Comparison of ENCODE assay signal across 1 cellular context in the genomic region with DNA sequence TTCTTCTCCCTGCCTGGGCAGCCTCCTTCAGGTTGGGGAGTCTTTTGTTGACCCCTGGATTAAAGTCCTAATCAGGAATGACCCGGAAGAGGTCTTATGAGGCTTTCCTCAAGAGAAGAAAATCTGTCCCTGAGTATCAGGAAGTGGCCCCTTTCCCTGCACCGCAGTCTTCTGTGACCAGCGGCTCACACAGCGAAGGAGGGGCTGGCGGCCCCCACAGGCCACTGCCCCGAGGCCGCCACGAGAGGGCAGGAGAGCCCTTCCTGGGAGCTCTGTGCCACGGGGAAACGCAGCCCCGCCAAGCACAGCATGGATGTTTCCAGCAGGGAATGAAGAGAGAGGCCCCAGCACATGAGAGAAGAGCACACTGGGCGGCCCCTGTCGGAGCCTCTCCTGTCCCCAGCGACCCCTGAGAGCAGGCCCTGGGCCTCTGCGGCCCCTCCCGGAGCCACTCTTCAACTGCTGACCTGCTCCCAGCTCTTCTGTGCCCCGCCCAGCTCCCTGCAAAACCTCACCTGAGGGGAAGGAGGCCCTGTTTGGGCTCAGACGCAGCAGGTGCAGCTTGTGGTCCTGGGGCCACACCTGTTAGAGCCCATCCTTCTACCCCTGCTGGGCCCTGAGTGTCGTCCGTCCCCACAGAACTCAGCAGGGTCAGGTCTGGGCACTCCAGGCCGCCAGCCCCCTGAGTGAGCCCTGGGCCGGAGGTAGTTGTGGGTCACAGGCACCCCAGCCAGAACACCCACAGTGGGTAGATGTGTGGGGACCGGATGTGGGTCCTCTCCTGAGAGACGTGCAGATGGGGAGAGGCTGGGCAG.
TF ChIP-seq lines count a peak whose summit lies in the region.

No MANE protein-coding gene starts in this region.

TF ChIP-seq in HEK293, 187 proteins besides CTCF, POLR2A, EP300 and RAD21 (continued from another document and continues in another):
- TF ChIP-seq ZNF16 (tag by site-specific recombination; IDR thresholded peaks at IDR 0.05; ENCODE audit: low read depth) (no peak), KLF8 (tag by site-specific recombination; IDR thresholded peaks at IDR 0.05) (peak; percentile 79), ZNF174 (tag by site-specific recombination; IDR thresholded peaks at IDR 0.05) (no peak), ZNF404 (tag by site-specific recombination; IDR thresholded peaks at IDR 0.05) (no peak), ZNF670 (tag by site-specific recombination; IDR thresholded peaks at IDR 0.05; ENCODE audit: low read depth) (no peak), ZNF133 (tag by site-specific recombination; IDR thresholded peaks at IDR 0.05) (no peak), GLI2 (tag by site-specific recombination; IDR thresholded peaks at IDR 0.05; ENCODE audit: borderline replicate concordance, low read depth) (no peak), SP2 (tag by site-specific recombination; IDR thresholded peaks at IDR 0.05) (no peak), ZNF19 (tag by site-specific recombination; IDR thresholded peaks at IDR 0.05; ENCODE audit: low read depth) (no peak), ZNF843 (tag by site-specific recombination; IDR thresholded peaks at IDR 0.05) (no peak), ZNF23 (tag by site-specific recombination; IDR thresholded peaks at IDR 0.05; ENCODE audit: borderline replicate concordance) (no peak), ZNF48 (tag by site-specific recombination; IDR thresholded peaks at IDR 0.05) (no peak), ZNF140 (tag by site-specific recombination; IDR thresholded peaks at IDR 0.05) (no peak), ZNF701 (tag by site-specific recombination; IDR thresholded peaks at IDR 0.05) (no peak), ZNF623 (tag by site-specific recombination; IDR thresholded peaks at IDR 0.05) (0 out of 2 replicates have a peak, but pooled peaks have one; percentile 32), REPIN1 (tag by site-specific recombination; IDR thresholded peaks at IDR 0.05; ENCODE audit: low read depth) (no peak), HOXD13 (CRISPR knock-in tag; IDR thresholded peaks at IDR 0.05; ENCODE audit: borderline replicate concordance) (no peak), ZNF202 (tag by site-specific recombination; IDR thresholded peaks at IDR 0.05; ENCODE audit: borderline replicate concordance) (no peak), ZNF341 (tag by site-specific recombination; IDR thresholded peaks at IDR 0.05; ENCODE audit: low read depth) (peak; percentile 7; the same call in 1 of the 2 replicates), ZBTB8A (tag by site-specific recombination; IDR thresholded peaks at IDR 0.05) (no peak; the same call in 1 of the 2 replicates), ZNF837 (tag by site-specific recombination; IDR thresholded peaks at IDR 0.05) (no peak), ZNF664 (tag by site-specific recombination; IDR thresholded peaks at IDR 0.05) (no peak), ZNF548 (tag by site-specific recombination; IDR thresholded peaks at IDR 0.05) (no peak), ZEB2 (tag by site-specific recombination; IDR thresholded peaks at IDR 0.05) (0 out of 2 replicates have a peak, but pooled peaks have one; percentile 17), ZNF169 (tag by site-specific recombination; IDR thresholded peaks at IDR 0.05) (no peak), ZNF366 (tag by site-specific recombination; conservative IDR thresholded peaks at IDR 0.05) (no peak), ZNF768 (tag by site-specific recombination; IDR thresholded peaks at IDR 0.05) (no peak), ZNF621 (tag by site-specific recombination; IDR thresholded peaks at IDR 0.05) (no peak), ZSCAN23 (tag by site-specific recombination; IDR thresholded peaks at IDR 0.05) (0 out of 2 replicates have a peak, but pooled peaks have one; percentile 50), KLF7 (tag by site-specific recombination; IDR thresholded peaks at IDR 0.05; ENCODE audit: borderline replicate concordance) (no peak), ZNF473 (tag by site-specific recombination; IDR thresholded peaks at IDR 0.05) (no peak), ZFHX2 (tag by site-specific recombination; conservative IDR thresholded peaks at IDR 0.05) (no peak), ZNF302 (tag by site-specific recombination; IDR thresholded peaks at IDR 0.05; ENCODE audit: low read depth) (no peak), ZNF2 (tag by site-specific recombination; IDR thresholded peaks at IDR 0.05) (peak; percentile 77), ZNF112 (tag by site-specific recombination; IDR thresholded peaks at IDR 0.05) (no peak), SETDB1 (IDR thresholded peaks at IDR 0.05; ENCODE audit: insufficient read length, low read length) (no peak)
- TF ChIP-seq, protein P1, sequence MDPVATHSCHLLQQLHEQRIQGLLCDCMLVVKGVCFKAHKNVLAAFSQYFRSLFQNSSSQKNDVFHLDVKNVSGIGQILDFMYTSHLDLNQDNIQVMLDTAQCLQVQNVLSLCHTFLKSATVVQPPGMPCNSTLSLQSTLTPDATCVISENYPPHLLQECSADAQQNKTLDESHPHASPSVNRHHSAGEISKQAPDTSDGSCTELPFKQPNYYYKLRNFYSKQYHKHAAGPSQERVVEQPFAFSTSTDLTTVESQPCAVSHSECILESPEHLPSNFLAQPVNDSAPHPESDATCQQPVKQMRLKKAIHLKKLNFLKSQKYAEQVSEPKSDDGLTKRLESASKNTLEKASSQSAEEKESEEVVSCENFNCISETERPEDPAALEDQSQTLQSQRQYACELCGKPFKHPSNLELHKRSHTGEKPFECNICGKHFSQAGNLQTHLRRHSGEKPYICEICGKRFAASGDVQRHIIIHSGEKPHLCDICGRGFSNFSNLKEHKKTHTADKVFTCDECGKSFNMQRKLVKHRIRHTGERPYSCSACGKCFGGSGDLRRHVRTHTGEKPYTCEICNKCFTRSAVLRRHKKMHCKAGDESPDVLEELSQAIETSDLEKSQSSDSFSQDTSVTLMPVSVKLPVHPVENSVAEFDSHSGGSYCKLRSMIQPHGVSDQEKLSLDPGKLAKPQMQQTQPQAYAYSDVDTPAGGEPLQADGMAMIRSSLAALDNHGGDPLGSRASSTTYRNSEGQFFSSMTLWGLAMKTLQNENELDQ (tag by site-specific recombination; IDR thresholded peaks at IDR 0.05; ENCODE audit: low read depth), result no peak
- TF ChIP-seq, protein P2, sequence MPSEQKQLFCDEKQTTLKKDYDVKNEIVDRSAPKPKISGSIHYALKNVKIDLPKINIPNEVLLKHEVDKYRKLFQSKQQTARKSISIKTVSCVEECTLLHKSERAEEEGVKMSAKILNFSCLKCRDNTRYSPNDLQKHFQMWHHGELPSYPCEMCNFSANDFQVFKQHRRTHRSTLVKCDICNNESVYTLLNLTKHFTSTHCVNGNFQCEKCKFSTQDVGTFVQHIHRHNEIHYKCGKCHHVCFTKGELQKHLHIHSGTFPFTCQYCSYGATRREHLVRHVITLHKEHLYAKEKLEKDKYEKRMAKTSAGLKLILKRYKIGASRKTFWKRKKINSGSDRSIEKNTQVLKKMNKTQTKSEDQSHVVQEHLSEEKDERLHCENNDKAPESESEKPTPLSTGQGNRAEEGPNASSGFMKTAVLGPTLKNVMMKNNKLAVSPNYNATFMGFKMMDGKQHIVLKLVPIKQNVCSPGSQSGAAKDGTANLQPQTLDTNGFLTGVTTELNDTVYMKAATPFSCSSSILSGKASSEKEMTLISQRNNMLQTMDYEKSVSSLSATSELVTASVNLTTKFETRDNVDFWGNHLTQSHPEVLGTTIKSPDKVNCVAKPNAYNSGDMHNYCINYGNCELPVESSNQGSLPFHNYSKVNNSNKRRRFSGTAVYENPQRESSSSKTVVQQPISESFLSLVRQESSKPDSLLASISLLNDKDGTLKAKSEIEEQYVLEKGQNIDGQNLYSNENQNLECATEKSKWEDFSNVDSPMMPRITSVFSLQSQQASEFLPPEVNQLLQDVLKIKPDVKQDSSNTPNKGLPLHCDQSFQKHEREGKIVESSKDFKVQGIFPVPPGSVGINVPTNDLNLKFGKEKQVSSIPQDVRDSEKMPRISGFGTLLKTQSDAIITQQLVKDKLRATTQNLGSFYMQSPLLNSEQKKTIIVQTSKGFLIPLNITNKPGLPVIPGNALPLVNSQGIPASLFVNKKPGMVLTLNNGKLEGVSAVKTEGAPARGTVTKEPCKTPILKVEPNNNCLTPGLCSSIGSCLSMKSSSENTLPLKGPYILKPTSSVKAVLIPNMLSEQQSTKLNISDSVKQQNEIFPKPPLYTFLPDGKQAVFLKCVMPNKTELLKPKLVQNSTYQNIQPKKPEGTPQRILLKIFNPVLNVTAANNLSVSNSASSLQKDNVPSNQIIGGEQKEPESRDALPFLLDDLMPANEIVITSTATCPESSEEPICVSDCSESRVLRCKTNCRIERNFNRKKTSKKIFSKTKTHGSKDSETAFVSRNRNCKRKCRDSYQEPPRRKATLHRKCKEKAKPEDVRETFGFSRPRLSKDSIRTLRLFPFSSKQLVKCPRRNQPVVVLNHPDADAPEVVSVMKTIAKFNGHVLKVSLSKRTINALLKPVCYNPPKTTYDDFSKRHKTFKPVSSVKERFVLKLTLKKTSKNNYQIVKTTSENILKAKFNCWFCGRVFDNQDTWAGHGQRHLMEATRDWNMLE (tag by site-specific recombination; conservative IDR thresholded peaks at IDR 0.05; ENCODE audit: low read depth), result no peak
- TF ChIP-seq, protein P3, sequence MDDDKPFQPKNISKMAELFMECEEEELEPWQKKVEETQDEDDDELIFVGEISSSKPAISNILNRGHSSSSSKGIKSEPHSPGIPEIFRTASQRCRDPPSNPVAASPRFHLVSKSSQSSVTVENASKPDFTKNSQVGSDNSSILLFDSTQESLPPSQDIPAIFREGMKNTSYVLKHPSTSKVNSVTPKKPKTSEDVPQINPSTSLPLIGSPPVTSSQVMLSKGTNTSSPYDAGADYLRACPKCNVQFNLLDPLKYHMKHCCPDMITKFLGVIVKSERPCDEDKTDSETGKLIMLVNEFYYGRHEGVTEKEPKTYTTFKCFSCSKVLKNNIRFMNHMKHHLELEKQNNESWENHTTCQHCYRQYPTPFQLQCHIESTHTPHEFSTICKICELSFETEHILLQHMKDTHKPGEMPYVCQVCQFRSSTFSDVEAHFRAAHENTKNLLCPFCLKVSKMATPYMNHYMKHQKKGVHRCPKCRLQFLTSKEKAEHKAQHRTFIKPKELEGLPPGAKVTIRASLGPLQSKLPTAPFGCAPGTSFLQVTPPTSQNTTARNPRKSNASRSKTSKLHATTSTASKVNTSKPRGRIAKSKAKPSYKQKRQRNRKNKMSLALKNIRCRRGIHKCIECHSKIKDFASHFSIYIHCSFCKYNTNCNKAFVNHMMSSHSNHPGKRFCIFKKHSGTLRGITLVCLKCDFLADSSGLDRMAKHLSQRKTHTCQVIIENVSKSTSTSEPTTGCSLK (tag by site-specific recombination; IDR thresholded peaks at IDR 0.05), result no peak
- TF ChIP-seq, protein P4, sequence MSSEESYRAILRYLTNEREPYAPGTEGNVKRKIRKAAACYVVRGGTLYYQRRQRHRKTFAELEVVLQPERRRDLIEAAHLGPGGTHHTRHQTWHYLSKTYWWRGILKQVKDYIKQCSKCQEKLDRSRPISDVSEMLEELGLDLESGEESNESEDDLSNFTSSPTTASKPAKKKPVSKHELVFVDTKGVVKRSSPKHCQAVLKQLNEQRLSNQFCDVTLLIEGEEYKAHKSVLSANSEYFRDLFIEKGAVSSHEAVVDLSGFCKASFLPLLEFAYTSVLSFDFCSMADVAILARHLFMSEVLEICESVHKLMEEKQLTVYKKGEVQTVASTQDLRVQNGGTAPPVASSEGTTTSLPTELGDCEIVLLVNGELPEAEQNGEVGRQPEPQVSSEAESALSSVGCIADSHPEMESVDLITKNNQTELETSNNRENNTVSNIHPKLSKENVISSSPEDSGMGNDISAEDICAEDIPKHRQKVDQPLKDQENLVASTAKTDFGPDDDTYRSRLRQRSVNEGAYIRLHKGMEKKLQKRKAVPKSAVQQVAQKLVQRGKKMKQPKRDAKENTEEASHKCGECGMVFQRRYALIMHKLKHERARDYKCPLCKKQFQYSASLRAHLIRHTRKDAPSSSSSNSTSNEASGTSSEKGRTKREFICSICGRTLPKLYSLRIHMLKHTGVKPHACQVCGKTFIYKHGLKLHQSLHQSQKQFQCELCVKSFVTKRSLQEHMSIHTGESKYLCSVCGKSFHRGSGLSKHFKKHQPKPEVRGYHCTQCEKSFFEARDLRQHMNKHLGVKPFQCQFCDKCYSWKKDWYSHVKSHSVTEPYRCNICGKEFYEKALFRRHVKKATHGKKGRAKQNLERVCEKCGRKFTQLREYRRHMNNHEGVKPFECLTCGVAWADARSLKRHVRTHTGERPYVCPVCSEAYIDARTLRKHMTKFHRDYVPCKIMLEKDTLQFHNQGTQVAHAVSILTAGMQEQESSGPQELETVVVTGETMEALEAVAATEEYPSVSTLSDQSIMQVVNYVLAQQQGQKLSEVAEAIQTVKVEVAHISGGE (tag by site-specific recombination; conservative IDR thresholded peaks at IDR 0.05; ENCODE audit: low read depth), result peak; percentile 79
- TF ChIP-seq, protein P5, sequence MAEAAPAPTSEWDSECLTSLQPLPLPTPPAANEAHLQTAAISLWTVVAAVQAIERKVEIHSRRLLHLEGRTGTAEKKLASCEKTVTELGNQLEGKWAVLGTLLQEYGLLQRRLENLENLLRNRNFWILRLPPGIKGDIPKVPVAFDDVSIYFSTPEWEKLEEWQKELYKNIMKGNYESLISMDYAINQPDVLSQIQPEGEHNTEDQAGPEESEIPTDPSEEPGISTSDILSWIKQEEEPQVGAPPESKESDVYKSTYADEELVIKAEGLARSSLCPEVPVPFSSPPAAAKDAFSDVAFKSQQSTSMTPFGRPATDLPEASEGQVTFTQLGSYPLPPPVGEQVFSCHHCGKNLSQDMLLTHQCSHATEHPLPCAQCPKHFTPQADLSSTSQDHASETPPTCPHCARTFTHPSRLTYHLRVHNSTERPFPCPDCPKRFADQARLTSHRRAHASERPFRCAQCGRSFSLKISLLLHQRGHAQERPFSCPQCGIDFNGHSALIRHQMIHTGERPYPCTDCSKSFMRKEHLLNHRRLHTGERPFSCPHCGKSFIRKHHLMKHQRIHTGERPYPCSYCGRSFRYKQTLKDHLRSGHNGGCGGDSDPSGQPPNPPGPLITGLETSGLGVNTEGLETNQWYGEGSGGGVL (tag by site-specific recombination; IDR thresholded peaks at IDR 0.05), result no peak
- TF ChIP-seq, protein P6, sequence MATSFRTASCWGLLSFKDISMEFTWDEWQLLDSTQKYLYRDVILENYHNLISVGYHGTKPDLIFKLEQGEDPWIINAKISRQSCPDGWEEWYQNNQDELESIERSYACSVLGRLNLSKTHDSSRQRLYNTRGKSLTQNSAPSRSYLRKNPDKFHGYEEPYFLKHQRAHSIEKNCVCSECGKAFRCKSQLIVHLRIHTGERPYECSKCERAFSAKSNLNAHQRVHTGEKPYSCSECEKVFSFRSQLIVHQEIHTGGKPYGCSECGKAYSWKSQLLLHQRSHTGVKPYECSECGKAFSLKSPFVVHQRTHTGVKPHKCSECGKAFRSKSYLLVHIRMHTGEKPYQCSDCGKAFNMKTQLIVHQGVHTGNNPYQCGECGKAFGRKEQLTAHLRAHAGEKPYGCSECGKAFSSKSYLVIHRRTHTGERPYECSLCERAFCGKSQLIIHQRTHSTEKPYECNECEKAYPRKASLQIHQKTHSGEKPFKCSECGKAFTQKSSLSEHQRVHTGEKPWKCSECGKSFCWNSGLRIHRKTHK (tag by site-specific recombination; IDR thresholded peaks at IDR 0.05), result no peak
